In the genomic region with DNA sequence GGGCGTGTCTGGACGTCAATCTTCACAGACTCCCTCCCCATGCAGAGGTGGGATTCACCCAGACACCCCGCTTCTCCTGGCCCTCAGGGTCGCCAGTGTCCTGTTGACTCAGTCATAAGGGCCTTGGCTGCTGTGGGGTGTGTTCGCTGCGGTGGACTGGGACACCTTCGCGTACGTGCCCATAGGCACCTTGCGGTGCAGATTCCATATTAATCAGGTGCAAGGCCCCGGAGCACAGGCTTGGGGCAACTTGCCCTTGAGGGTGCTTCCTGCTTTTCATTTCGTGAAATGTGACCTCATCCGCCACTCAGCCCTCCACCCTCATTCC, we compare ENCODE assay signal across 9 cellular contexts. TPM values are rescaled to one million over a fixed set of nuclear protein-coding genes. Genes with fewer than 3 reads are reported as not detected.
DNase-seq lines count a peak whose midpoint lies in the region; ATAC-seq and TF ChIP-seq lines count a peak whose summit lies in the region.
"Had no signal": no experiment of that assay in that cellular context is flagged by ENCODE, and none has a peak within 500 bp of the region (broad histone marks: within the 10 kb centered on the region; RNA-seq: fewer than 3 reads in every experiment).

No MANE protein-coding gene starts in this region.

- no peak for TF ChIP-seq CTCF in GM20000 (IDR thresholded peaks at IDR 0.05; ENCODE audit: extremely low read depth, missing control alignments)

- no peaks in the 10 kb centered on the region for H3K9me3 Mint-ChIP-seq in activated naive CD4-positive, alpha-beta T cell treated with anti-CD3 and anti-CD28 coated beads for 36 hours
- H3K9me3 Mint-ChIP-seq in central memory CD8-positive, alpha-beta T cell = no peaks in the 10 kb centered on the region
- no peaks in the 10 kb centered on the region for H3K9me3 Mint-ChIP-seq in memory B cell

- no peaks in the 10 kb centered on the region for H3K36me3 ChIP-seq in subcutaneous abdominal adipose tissue (ENCODE audit: control insufficient read depth in 5 of 5, insufficient read depth in 5 of 5, low read length in 5 of 5)
- H3K36me3 ChIP-seq: tibial artery had no signal

- intact Hi-C loops in activated naive CD4-positive, alpha-beta T cell treated with anti-CD3 and anti-CD28 coated beads for 36 hours (cut with micrococcal nuclease) = no loop called here

- H3K9ac ChIP-seq in subcutaneous abdominal adipose tissue (ENCODE audit: low read length in 5 of 5) = no peak overlapping the region

- CTCF ChIA-PET in activated naive CD4-positive, alpha-beta T cell treated with anti-CD3 and anti-CD28 coated beads for 36 hours (lab: Charles Lee) = no interaction called here

- no peak overlapping the region for H3K27ac ChIP-seq in subcutaneous abdominal adipose tissue (ENCODE audit: low read depth, low read length)
- H3K27ac ChIP-seq: tibial artery had no signal

- H3K36me3 Mint-ChIP-seq in activated naive CD4-positive, alpha-beta T cell treated with anti-CD3 and anti-CD28 coated beads for 36 hours (ENCODE audit: low read depth) = no peaks in the 10 kb centered on the region
- H3K36me3 Mint-ChIP-seq in central memory CD8-positive, alpha-beta T cell (ENCODE audit: insufficient read depth) = peaks cover 1% of the 10 kb centered on the region
- H3K36me3 Mint-ChIP-seq in memory B cell = peaks cover 1% of the 10 kb centered on the region

- H3K4me1 ChIP-seq in subcutaneous abdominal adipose tissue (ENCODE audit: control insufficient read depth in 5 of 5, insufficient read depth in 5 of 5, low read length in 5 of 5) = peaks cover 0 to 15% (median 13%) of the 10 kb centered on the region in 5 donors

- H3K27me3 ChIP-seq in subcutaneous abdominal adipose tissue (ENCODE audit: control insufficient read depth in 5 of 5, insufficient read depth in 4 of 5, low read length in 5 of 5) = peaks cover 4 to 35% (median 22%) of the 10 kb centered on the region in 5 donors

- DNase-seq in activated naive CD4-positive, alpha-beta T cell treated with anti-CD3 and anti-CD28 coated beads for 36 hours = no peak
- no peak for DNase-seq in activated naive CD4-positive, alpha-beta T cell treated with Interleukin-2 at 50 U/mL for 16 hours
- no peak for DNase-seq in central memory CD8-positive, alpha-beta T cell (ENCODE audit: low spot score in 2 of 2)
- DNase-seq in memory B cell (ENCODE audit: low spot score in 2 of 2) (no peak), NCI-H2107 treated with DMSO at 0.1 percent for 48 hours (lab: John Stamatoyannopoulos, UW; ENCODE audit: unreplicated experiment) (no peak), NCI-H187 (lab: John Stamatoyannopoulos, UW) (no peak), GM20000 (ENCODE audit: low spot score) (no peak)
- DNase-seq: tibial artery had no signal

- peaks cover 11% of the 10 kb centered on the region for H3K4me1 Mint-ChIP-seq in activated naive CD4-positive, alpha-beta T cell treated with anti-CD3 and anti-CD28 coated beads for 36 hours (ENCODE audit: low read depth)
- peaks cover 6% of the 10 kb centered on the region for H3K4me1 Mint-ChIP-seq in central memory CD8-positive, alpha-beta T cell
- peaks cover 9% of the 10 kb centered on the region for H3K4me1 Mint-ChIP-seq in memory B cell

- peak overlapping the region in 3 of 5 donors; percentile 47 to 73 (median 67) for H3K4me3 ChIP-seq in subcutaneous abdominal adipose tissue (ENCODE audit: low read depth in 1 of 5, low read length in 5 of 5)

- ATAC-seq in central memory CD8-positive, alpha-beta T cell (replicated peaks; ENCODE audit: extremely low read depth, poor library complexity, severe bottlenecking) = no peak
- peak; percentile 10 for ATAC-seq in memory B cell (ENCODE audit: low read depth)

- H3K9me3 ChIP-seq in subcutaneous abdominal adipose tissue (ENCODE audit: control insufficient read depth in 5 of 5, low read length in 5 of 5) = no peaks in the 10 kb centered on the region
- H3K9me3 ChIP-seq: tibial artery had no signal

- H3K4me3 Mint-ChIP-seq in activated naive CD4-positive, alpha-beta T cell treated with anti-CD3 and anti-CD28 coated beads for 36 hours = peak overlapping the region; percentile 21
- peak overlapping the region; percentile 58 for H3K4me3 Mint-ChIP-seq in central memory CD8-positive, alpha-beta T cell
- H3K4me3 Mint-ChIP-seq in memory B cell = peak overlapping the region; percentile 78

- H3K27me3 Mint-ChIP-seq in activated naive CD4-positive, alpha-beta T cell treated with anti-CD3 and anti-CD28 coated beads for 36 hours (ENCODE audit: low read depth) = peaks cover 47% of the 10 kb centered on the region
- H3K27me3 Mint-ChIP-seq in central memory CD8-positive, alpha-beta T cell = peaks cover 61% of the 10 kb centered on the region
- peaks cover 21% of the 10 kb centered on the region for H3K27me3 Mint-ChIP-seq in memory B cell

- H3K27ac Mint-ChIP-seq in activated naive CD4-positive, alpha-beta T cell treated with anti-CD3 and anti-CD28 coated beads for 36 hours = no peak overlapping the region
- no peak overlapping the region for H3K27ac Mint-ChIP-seq in central memory CD8-positive, alpha-beta T cell (ENCODE audit: low read depth)
- H3K27ac Mint-ChIP-seq in memory B cell = no peak overlapping the region

RNA-seq across cellular contexts. Expression of a gene that starts 0.4 kb away (rescaled TPM):
- total RNA-seq in activated naive CD4-positive, alpha-beta T cell treated with anti-CD3 and anti-CD28 coated beads for 36 hours = not detected

Comparison
In these comparisons a context has a peak if more than half of its experiments do, and no peak if none do; other contexts are left out.
1. H3K4me3 Mint-ChIP-seq: peak in every context shown above with its lines; median percentile 78 in memory B cell; 58 in central memory CD8-positive, alpha-beta T cell; 21 in activated naive CD4-positive, alpha-beta T cell treated with anti-CD3 and anti-CD28 coated beads for 36 hours.